ENCODE assay signal across 17 cellular contexts in the genomic region with DNA sequence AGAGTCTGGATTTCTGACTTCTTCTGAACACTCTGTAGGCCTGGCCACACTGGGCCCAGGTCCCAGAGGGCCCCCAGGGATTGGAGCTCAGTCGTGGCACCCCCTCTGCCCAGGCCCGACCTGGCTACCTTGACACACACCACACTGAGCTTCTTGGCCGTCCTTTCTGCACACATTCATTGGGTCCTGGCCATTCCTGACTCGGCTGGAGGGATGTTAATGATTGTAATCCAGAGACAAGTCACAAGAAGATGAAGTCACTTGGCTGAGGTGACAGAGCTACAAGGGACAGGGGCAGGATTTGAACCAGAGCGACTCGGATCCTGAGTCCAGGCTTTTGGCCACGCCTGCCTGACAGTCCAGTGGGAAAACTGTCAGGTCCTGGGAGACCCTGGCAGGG. TPM values are rescaled to one million over a fixed set of nuclear protein-coding genes. Genes with fewer than 3 reads are reported as not detected.
A peak's percentile ranks its signal among the peaks of the same experiment; 100 is the strongest.
DNase-seq lines count a peak whose midpoint lies in the region; ATAC-seq, FAIRE-seq and TF ChIP-seq lines count a peak whose summit lies in the region.
"Had no signal": no experiment of that assay in that cellular context is flagged by ENCODE, and none has a peak within 500 bp of the region (broad histone marks: within the 10 kb centered on the region; RNA-seq: fewer than 3 reads in every experiment).

No MANE protein-coding gene starts in this region.

- FAIRE-seq in H1 (lab: Jason Lieb, UNC) = no peak
- FAIRE-seq: HTR-8/SVneo had no signal

- POLR2A ChIA-PET in H1 (lab: Charles Lee; ENCODE audit: partially characterized antibody) = interaction anchor here (0.9 to 2.6 kb wide), 11 partner anchors 7 to 51 kb away, joined by 3 to 10 read pairs (median 3); no protein-coding TSS in a partner anchor

- H2BK20ac ChIP-seq in H1 (ENCODE audit: low read length) = no peak overlapping the region

- TF ChIP-seq EP300 in H1 (IDR thresholded peaks at IDR 0.05; ENCODE audit: borderline replicate concordance in 1 of 2, low read depth in 2 of 2, low read length in 2 of 2) = no peak

- H3K4me3 ChIP-seq in right atrium auricular region (no peak overlapping the region), Karpas-422 (ENCODE audit: low read length) (no peak overlapping the region), H1 (ENCODE audit: extremely low read depth in 1 of 4, insufficient read depth in 2 of 4, low read depth in 3 of 4, low read length in 4 of 4) (no peak overlapping the region), tibial artery (no peak overlapping the region), ascending aorta (no peak overlapping the region)
- H3K4me3 ChIP-seq: BLaER1 treated with 17β-estradiol and CSF1 and Interleukin-3, amounts not matched to agents 10 nM and 100 nM had no signal

- no peak overlapping the region for H3K4ac ChIP-seq in H1 (replicated peaks; ENCODE audit: insufficient read length, low read depth, low read length)

- no peak overlapping the region for H4K91ac ChIP-seq in H1 (replicated peaks; ENCODE audit: insufficient read length, low read length)

- no peak for TF ChIP-seq POLR2A in H1 (IDR thresholded peaks at IDR 0.05; ENCODE audit: control extremely low read depth in 1 of 2, low read depth in 2 of 2, low read length in 2 of 2)

- no peak overlapping the region for H3K18ac ChIP-seq in H1 (ENCODE audit: extremely low read depth, low read length)

- 0 out of 2 replicates have a peak overlapping the region, but pooled peaks have one; percentile 46 for H2BK15ac ChIP-seq in H1 (ENCODE audit: low read length)

- H2BK12ac ChIP-seq in H1 (ENCODE audit: low read depth, low read length) = peak overlapping the region; percentile 68; the same call in 1 of the 2 replicates

- TF ChIP-seq RAD21 in H1 (IDR thresholded peaks at IDR 0.05 in 1 of 2, conservative IDR thresholded peaks at IDR 0.05 in 1 of 2; ENCODE audit: low read depth in 2 of 2, low read length in 2 of 2) = no peak

- H3K27ac ChIP-seq in right atrium auricular region = no peak overlapping the region
- H3K27ac ChIP-seq in Karpas-422 (ENCODE audit: low read length) = no peak overlapping the region
- H3K27ac ChIP-seq in H1 (ENCODE audit: low read depth, low read length) = no peak overlapping the region
- H3K27ac ChIP-seq in tibial artery = no peak overlapping the region
- no peak overlapping the region for H3K27ac ChIP-seq in ascending aorta
- H3K27ac ChIP-seq: BLaER1 treated with 17β-estradiol and CSF1 and Interleukin-3, amounts not matched to agents 10 nM and 100 nM had no signal

- H3K79me2 ChIP-seq in Karpas-422 (ENCODE audit: low read length) (no peaks in the 10 kb centered on the region), H1 (ENCODE audit: control insufficient read depth in 1 of 2, insufficient read depth in 2 of 2, low read length in 2 of 2) (no peaks in the 10 kb centered on the region)

- H3K9ac ChIP-seq in Karpas-422 (ENCODE audit: low read length) (no peak overlapping the region), H1 (replicated peaks in 1 of 4; ENCODE audit: extremely low read depth in 1 of 4, low read depth in 3 of 4, low read length in 3 of 4) (no peak overlapping the region)
- H3K9ac ChIP-seq: BLaER1 treated with 17β-estradiol and CSF1 and Interleukin-3, amounts not matched to agents 10 nM and 100 nM had no signal

- peak overlapping the region; percentile 22; the same call in 1 of the 2 replicates for H4K8ac ChIP-seq in H1 (ENCODE audit: extremely low read depth, insufficient read depth, low read length)

- no peak overlapping the region for H3K4me3 Mint-ChIP-seq in stimulated activated memory B cell treated with anti-CD40 and anti-IgM and Interleukin-4, amounts not matched to agents 10 μg/mL and 1 μg/mL and 100 μg/mL, for 72 hours

- no peak overlapping the region for H3K14ac ChIP-seq in H1 (ENCODE audit: insufficient read length)

- no peak overlapping the region for H2BK120ac ChIP-seq in H1 (replicated peaks; ENCODE audit: low read depth, low read length)

- H3K4me1 Mint-ChIP-seq in stimulated activated memory B cell treated with anti-CD40 and anti-IgM and Interleukin-4, amounts not matched to agents 10 μg/mL and 1 μg/mL and 100 μg/mL, for 72 hours = peaks cover 54% of the 10 kb centered on the region

- H3K9me3 Mint-ChIP-seq in stimulated activated memory B cell treated with anti-CD40 and anti-IgM and Interleukin-4, amounts not matched to agents 10 μg/mL and 1 μg/mL and 100 μg/mL, for 72 hours = peaks cover 5% of the 10 kb centered on the region

- DNase-seq in Right ventricle myocardium inferior (ENCODE audit: missing footprints) (peak; percentile 20), right atrium auricular region (ENCODE audit: low spot score) (no peak), Karpas-422 (no peak), H1 (ENCODE audit: low read depth in 1 of 2, low spot score in 2 of 2) (no peak), tibial artery (no peak), ascending aorta (ENCODE audit: low spot score in 2 of 2) (no peak), ureter (ENCODE audit: low spot score) (no peak)
- DNase-seq: 8988T, DMS 273 treated with DMSO at 0.1 percent for 48 hours, KBM-7, NCI-H1092, NCI-H1694 treated with DMSO at 0.1 percent for 48 hours, PC-3 had no signal

- intact Hi-C loops in Right ventricle myocardium inferior (cut with DNase I) (no loop called here), tibial artery (cut with DNase I; ENCODE audit: low total_unique reads) (no loop called here), ascending aorta (cut with DNase I) (no loop called here)

- H3K9me3 ChIP-seq in right atrium auricular region = peaks cover 0 to 3% of the 10 kb centered on the region in 2 donors
- H3K9me3 ChIP-seq in Karpas-422 (ENCODE audit: low read length) = no peaks in the 10 kb centered on the region
- 0 out of 4 replicates have a peak, but pooled peaks cover 0 to 2% of the 10 kb centered on the region in 2 experiments for H3K9me3 ChIP-seq in H1 (ENCODE audit: insufficient read depth in 2 of 2, low read depth in 1 of 2, low read length in 1 of 2)
- H3K9me3 ChIP-seq in tibial artery = no peaks in the 10 kb centered on the region
- H3K9me3 ChIP-seq in ascending aorta = no peaks in the 10 kb centered on the region

- peak overlapping the region; percentile 47 for H3K4me2 ChIP-seq in Karpas-422 (ENCODE audit: low read depth, low read length, poor library complexity, severe bottlenecking)
- no peak overlapping the region for H3K4me2 ChIP-seq in H1 (ENCODE audit: insufficient read depth in 1 of 2, low read depth in 2 of 2, low read length in 2 of 2)
- H3K4me2 ChIP-seq: BLaER1 treated with 17β-estradiol and CSF1 and Interleukin-3, amounts not matched to agents 10 nM and 100 nM had no signal

- H3K4me1 ChIP-seq in right atrium auricular region = peaks cover 0 to 14% of the 10 kb centered on the region in 2 donors
- H3K4me1 ChIP-seq in Karpas-422 (ENCODE audit: low read length) = peaks cover 8% of the 10 kb centered on the region
- peaks cover 0 to 7% (median under 1%) of the 10 kb centered on the region in 4 experiments; a peak in 2 of 7 replicates for H3K4me1 ChIP-seq in H1 (replicated peaks in 1 of 4; ENCODE audit: control insufficient read depth in 3 of 4, insufficient read depth in 4 of 4, low read length in 3 of 4)
- H3K4me1 ChIP-seq in tibial artery = no peaks in the 10 kb centered on the region
- H3K4me1 ChIP-seq in ascending aorta = no peaks in the 10 kb centered on the region

- H3K36me3 Mint-ChIP-seq in stimulated activated memory B cell treated with anti-CD40 and anti-IgM and Interleukin-4, amounts not matched to agents 10 μg/mL and 1 μg/mL and 100 μg/mL, for 72 hours = peaks cover 13% of the 10 kb centered on the region

- H2BK5ac ChIP-seq in H1 (ENCODE audit: low read depth, low read length) = 0 out of 2 replicates have a peak overlapping the region, but pooled peaks have one; percentile 52

- no peak overlapping the region for H2AFZ ChIP-seq in Karpas-422 (ENCODE audit: low read length)
- no peak overlapping the region for H2AFZ ChIP-seq in H1 (ENCODE audit: low read length)

- H3K27me3 Mint-ChIP-seq in stimulated activated memory B cell treated with anti-CD40 and anti-IgM and Interleukin-4, amounts not matched to agents 10 μg/mL and 1 μg/mL and 100 μg/mL, for 72 hours = peaks cover 30% of the 10 kb centered on the region

- H2AK5ac ChIP-seq in H1 (ENCODE audit: low read depth, low read length) = 0 out of 2 replicates have a peak overlapping the region, but pooled peaks have one; percentile 6

- no peaks in the 10 kb centered on the region for H3K36me3 ChIP-seq in right atrium auricular region
- no peaks in the 10 kb centered on the region for H3K36me3 ChIP-seq in Karpas-422 (ENCODE audit: insufficient read depth, low read length)
- no peaks in the 10 kb centered on the region for H3K36me3 ChIP-seq in H1 (ENCODE audit: control insufficient read depth in 2 of 4, insufficient read depth in 4 of 4, low read length in 3 of 4)
- H3K36me3 ChIP-seq in tibial artery = no peaks in the 10 kb centered on the region
- H3K36me3 ChIP-seq in ascending aorta = no peaks in the 10 kb centered on the region
- H3K36me3 ChIP-seq: BLaER1 treated with 17β-estradiol and CSF1 and Interleukin-3, amounts not matched to agents 10 nM and 100 nM had no signal

- peak overlapping the region; percentile 81 for H3K27ac Mint-ChIP-seq in stimulated activated memory B cell treated with anti-CD40 and anti-IgM and Interleukin-4, amounts not matched to agents 10 μg/mL and 1 μg/mL and 100 μg/mL, for 72 hours

- no peak overlapping the region for H4K5ac ChIP-seq in H1 (ENCODE audit: insufficient read length, low read depth, low read length)

- H3K23me2 ChIP-seq in H1 (ENCODE audit: low read depth, low read length) = no peaks in the 10 kb centered on the region

- H3K23ac ChIP-seq in H1 (ENCODE audit: insufficient read length) = no peak overlapping the region

- 83% methylated on average over 6 of the region's 7 CpGs; no CpG with 5 or more reads in 1 of the 2 experiments for WGBS in H1 (ENCODE audit: extremely low coverage in 1 of 2, insufficient coverage in 1 of 2, insufficient read length in 1 of 2, insufficient replicate concordance in 2 of 2, low coverage in 1 of 2, low lambda C conversion rate in 2 of 2, missing lambda C conversion rate in 1 of 2), 2 experiments

- no peaks in the 10 kb centered on the region for H3K79me1 ChIP-seq in H1 (ENCODE audit: low read depth, low read length)

- CTCF ChIA-PET in H1 (lab: Charles Lee; ENCODE audit: partially characterized antibody) = interaction anchor here (0.7 to 2.5 kb wide), 13 partner anchors 9 to 150 kb away, joined by 3 to 9 read pairs (median 4); no protein-coding TSS in a partner anchor

- H4K20me1 ChIP-seq in Karpas-422 (ENCODE audit: insufficient read depth, low read depth, low read length) = no peaks in the 10 kb centered on the region
- H4K20me1 ChIP-seq in H1 (replicated peaks in 1 of 2; ENCODE audit: control insufficient read depth in 1 of 2, insufficient read depth in 2 of 2, low read length in 2 of 2) = no peaks in the 10 kb centered on the region

- no peak for TF ChIP-seq CTCF in right atrium auricular region (IDR thresholded peaks at IDR 0.05)
- TF ChIP-seq CTCF in H1 (IDR thresholded peaks at IDR 0.05; ENCODE audit: control extremely low read depth in 1 of 3, insufficient read depth in 1 of 3, low read depth in 1 of 3, low read length in 3 of 3) = no peak
- no peak for TF ChIP-seq CTCF in tibial artery (IDR thresholded peaks at IDR 0.05)
- no peak for TF ChIP-seq CTCF in ascending aorta (IDR thresholded peaks at IDR 0.05)

- no peak overlapping the region for H3K56ac ChIP-seq in H1 (replicated peaks; ENCODE audit: insufficient read length, low read depth, low read length)

- H3K27me3 ChIP-seq in right atrium auricular region (no peaks in the 10 kb centered on the region), Karpas-422 (ENCODE audit: low read length) (no peaks in the 10 kb centered on the region), H1 (replicated peaks in 1 of 4; ENCODE audit: control insufficient read depth in 3 of 4, extremely low read depth in 1 of 4, insufficient read depth in 3 of 4, low read length in 3 of 4) (no peaks in the 10 kb centered on the region; a peak in 1 of 7 replicates), tibial artery (no peaks in the 10 kb centered on the region), ascending aorta (no peaks in the 10 kb centered on the region)

- no peaks in the 10 kb centered on the region for H3K9me2 ChIP-seq in Karpas-422 (replicated peaks; ENCODE audit: insufficient read depth, low read length)

- no peak for ATAC-seq in Right ventricle myocardium inferior
- no peak for ATAC-seq in stimulated activated memory B cell treated with anti-CD40 and anti-IgM and Interleukin-4, amounts not matched to agents 10 μg/mL and 1 μg/mL and 100 μg/mL, for 72 hours
- ATAC-seq: HCT116, PC-3 had no signal

RNA-seq across cellular contexts. Expression of a gene that starts 23.9 kb away (rescaled TPM):
- total RNA-seq in Right ventricle myocardium inferior (19.7 TPM), right atrium auricular region (10 to 100 TPM; 21.9 to 22.0 TPM), ascending aorta (8.9 TPM), ureter (5.9 TPM)
- total RNA-seq in Karpas-422 (2014; rRNA removed; shearing (Covaris generic); ENCODE audit: low replicate concordance) = 0.43 and 2.9 TPM in 2 replicates
- 8.5 and 9.6 TPM in 2 replicates for total RNA-seq in H1 (2021; fragmentation: NEBNext Ultra II Directional; extraction: Animal tissue kit (Norgen Biotek cat#: 25700))
- 3.9 and 5.5 TPM in 2 replicates for polyA plus RNA-seq in H1 (2011; rRNA removed)
- polyA plus RNA-seq in H1 (2011; cell fraction: cytosol; rRNA removed) = 6.1 TPM
- 10.9 TPM for polyA plus RNA-seq in H1 (2011; cell fraction: nucleus; rRNA removed)
- polyA plus RNA-seq in H1 (2012, experiment 1 of 2) = 2.6 to 3.9 TPM (median 3.8 TPM) in 4 replicates
- 4.1 TPM for polyA plus RNA-seq in H1 (2012, experiment 2 of 2)
- polyA plus RNA-seq in H1 (2013, experiment 1 of 2) = 4.9 TPM
- 6.0 TPM for polyA plus RNA-seq in H1 (2013, experiment 2 of 2)
- 3.0 and 5.3 TPM in 2 replicates for polyA minus RNA-seq in H1 (2011; rRNA and poly(A)+ RNA removed)
- 5.7 TPM for polyA minus RNA-seq in H1 (2011; cell fraction: cytosol; rRNA and poly(A)+ RNA removed)
- 3.5 TPM for polyA minus RNA-seq in H1 (2011; cell fraction: nucleus; rRNA and poly(A)+ RNA removed)

RNA-seq across cellular contexts. Expression of a gene that starts 50.8 kb away (rescaled TPM):
- 355 TPM for total RNA-seq in Right ventricle myocardium inferior
- total RNA-seq in right atrium auricular region = 1,000 to 10,000 TPM in 1 of 2 donors, 100 to 1,000 TPM in 1; 440 to 1,190 TPM
- total RNA-seq in Karpas-422 (2014; rRNA removed; shearing (Covaris generic); ENCODE audit: low replicate concordance) = 1,770 and 3,552 TPM in 2 replicates
- 2,801 and 2,865 TPM in 2 replicates for total RNA-seq in H1 (2021; fragmentation: NEBNext Ultra II Directional; extraction: Animal tissue kit (Norgen Biotek cat#: 25700))
- 5,362 and 5,466 TPM in 2 replicates for polyA plus RNA-seq in H1 (2011; rRNA removed)
- 8,556 TPM for polyA plus RNA-seq in H1 (2011; cell fraction: cytosol; rRNA removed)
- 6,792 TPM for polyA plus RNA-seq in H1 (2011; cell fraction: nucleus; rRNA removed)
- polyA plus RNA-seq in H1 (2012, experiment 1 of 2) = 3,449 to 5,365 TPM (median 4,851 TPM) in 4 replicates
- polyA plus RNA-seq in H1 (2012, experiment 2 of 2) = 2,078 TPM
- polyA plus RNA-seq in H1 (2013, experiment 1 of 2) = 2,295 TPM
- polyA plus RNA-seq in H1 (2013, experiment 2 of 2) = 2,292 TPM
- 1,769 and 1,871 TPM in 2 replicates for polyA minus RNA-seq in H1 (2011; rRNA and poly(A)+ RNA removed)
- 1,662 TPM for polyA minus RNA-seq in H1 (2011; cell fraction: cytosol; rRNA and poly(A)+ RNA removed)
- 2,188 TPM for polyA minus RNA-seq in H1 (2011; cell fraction: nucleus; rRNA and poly(A)+ RNA removed)
- 1,479 TPM for total RNA-seq in ascending aorta
- total RNA-seq in ureter = 2,529 TPM
